ENCODE assay signal across 12 cellular contexts in the genomic region with DNA sequence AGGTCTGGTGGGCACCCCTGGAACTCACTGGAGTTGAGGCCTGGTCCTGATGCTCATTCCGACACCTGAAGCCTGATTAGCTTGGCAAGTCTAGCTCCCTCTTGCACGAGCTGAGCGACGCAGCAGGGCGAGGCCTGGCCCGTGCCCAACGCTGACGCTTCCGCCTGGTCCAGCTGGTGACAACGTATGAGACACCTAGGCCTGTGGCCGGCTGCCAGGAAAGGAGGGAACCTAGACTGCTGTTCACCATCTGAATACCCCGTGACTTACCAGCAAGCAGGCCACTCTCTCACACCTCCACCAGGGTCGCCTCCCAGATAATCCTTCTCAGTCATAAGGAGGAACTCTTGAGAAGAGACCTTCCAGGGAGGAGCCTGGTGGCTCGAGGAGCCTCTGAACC. TPM values are rescaled to one million over a fixed set of nuclear protein-coding genes. Genes with fewer than 3 reads are reported as not detected.
DNase-seq lines count a peak whose midpoint lies in the region; ATAC-seq and TF ChIP-seq lines count a peak whose summit lies in the region.
"Had no signal": no experiment of that assay in that cellular context is flagged by ENCODE, and none has a peak within 500 bp of the region (broad histone marks: within the 10 kb centered on the region; RNA-seq: fewer than 3 reads in every experiment).

No MANE protein-coding gene starts in this region.

- H3K4me3 Mint-ChIP-seq in CD4-positive, alpha-beta T cell = no peak overlapping the region
- H3K4me3 Mint-ChIP-seq: CD4-positive, alpha-beta memory T cell had no signal

- peak in 1 of 2 donors; percentile 21 for ATAC-seq in lower lobe of right lung
- no peak for ATAC-seq in HG02884 (IDR thresholded peaks at IDR 0.05; ENCODE audit: unreplicated experiment)
- ATAC-seq in CD4-positive, alpha-beta T cell (ENCODE audit: poor library complexity) = no peak
- no peak for ATAC-seq in GM21423 (IDR thresholded peaks at IDR 0.05; ENCODE audit: unreplicated experiment)

- 88 to 90% methylated on average over 13 to 14 of the region's 14 CpGs for WGBS in testis, 2 donors

- TF ChIP-seq CTCF in lower lobe of right lung (IDR thresholded peaks at IDR 0.05) (no peak), testis (IDR thresholded peaks at IDR 0.05) (no peak)
- TF ChIP-seq CTCF in CD4-positive, alpha-beta T cell (IDR thresholded peaks at IDR 0.05) = no peak

- no peaks in the 10 kb centered on the region for H3K9me3 Mint-ChIP-seq in CD4-positive, alpha-beta T cell
- H3K9me3 Mint-ChIP-seq: CD4-positive, alpha-beta memory T cell had no signal

- no peaks in the 10 kb centered on the region for H3K27me3 Mint-ChIP-seq in CD4-positive, alpha-beta T cell
- H3K27me3 Mint-ChIP-seq: CD4-positive, alpha-beta memory T cell had no signal

- H3K27ac ChIP-seq in lower lobe of right lung (no peak overlapping the region), testis (no peak overlapping the region)
- no peak overlapping the region for H3K27ac ChIP-seq in CD4-positive, alpha-beta T cell (ENCODE audit: low read depth, low read length)
- H3K27ac ChIP-seq: ascending aorta, neutrophil had no signal

- TF ChIP-seq POLR2A in testis (IDR thresholded peaks at IDR 0.05) = no peak

- H3K36me3 Mint-ChIP-seq in CD4-positive, alpha-beta T cell (ENCODE audit: low read depth) = peaks cover 20% of the 10 kb centered on the region

- H3K4me1 Mint-ChIP-seq in CD4-positive, alpha-beta T cell (ENCODE audit: low read depth) = peaks cover 2% of the 10 kb centered on the region

- H3K4me1 ChIP-seq in lower lobe of right lung (no peaks in the 10 kb centered on the region), testis (no peaks in the 10 kb centered on the region)
- H3K4me1 ChIP-seq: ascending aorta had no signal

- H3K9me3 ChIP-seq in lower lobe of right lung (no peaks in the 10 kb centered on the region), testis (no peaks in the 10 kb centered on the region)
- H3K9me3 ChIP-seq in CD4-positive, alpha-beta T cell (ENCODE audit: control insufficient read depth, low read length) = no peaks in the 10 kb centered on the region
- H3K9me3 ChIP-seq: ascending aorta had no signal

- H3K27me3 ChIP-seq in lower lobe of right lung (ENCODE audit: low read depth) (no peaks in the 10 kb centered on the region), testis (no peaks in the 10 kb centered on the region)
- no peaks in the 10 kb centered on the region for H3K27me3 ChIP-seq in CD4-positive, alpha-beta T cell (ENCODE audit: control insufficient read depth, insufficient read depth, low read length)
- H3K27me3 ChIP-seq: ascending aorta, neutrophil had no signal

- POLR2A ChIA-PET in CD4-positive, alpha-beta T cell (lab: Charles Lee) = no interaction called here

- CTCF ChIA-PET in CD4-positive, alpha-beta T cell (lab: Charles Lee) = interaction anchor here (0.7 kb wide), 1 partner anchor 8 kb away, joined by 3 read pairs; no protein-coding TSS in a partner anchor

- H3K36me3 ChIP-seq in lower lobe of right lung = peaks cover 24% of the 10 kb centered on the region
- H3K36me3 ChIP-seq in testis (ENCODE audit: low read depth, missing control alignments) = no peaks in the 10 kb centered on the region

- H3K27ac Mint-ChIP-seq in CD4-positive, alpha-beta T cell = no peak overlapping the region
- H3K27ac Mint-ChIP-seq: CD4-positive, alpha-beta memory T cell had no signal

- no peak overlapping the region for H3K4me3 ChIP-seq in lower lobe of right lung
- H3K4me3 ChIP-seq in testis = no peak overlapping the region
- H3K4me3 ChIP-seq: ascending aorta had no signal

- intact Hi-C loops in lower lobe of right lung (cut with DNase I) = no loop called here
- intact Hi-C loops in CD4-positive, alpha-beta T cell (cut with DNase I, micrococcal nuclease) = no loop called here
- intact Hi-C loops in testis (cut with DNase I; ENCODE audit: low total_unique reads) = no loop called here

- peak; percentile 88 for DNase-seq in DMS79 (lab: John Stamatoyannopoulos, UW)
- peak; percentile 92 for DNase-seq in NCI-H1694 (lab: John Stamatoyannopoulos, UW)
- peak; percentile 93 for DNase-seq in RKO (ENCODE audit: low spot score)
- peak; percentile 52 for DNase-seq in lower lobe of right lung
- no peak for DNase-seq in CD4-positive, alpha-beta T cell
- DNase-seq in testis = no peak
- DNase-seq: CD4-positive, alpha-beta memory T cell; erythroblast had no signal

RNA-seq across cellular contexts. Expression of a gene that starts 24.5 kb away (rescaled TPM):
- total RNA-seq in lower lobe of right lung (33.4 TPM), testis (10 to 100 TPM; 55.7 to 56.9 TPM)
- 10 to 100 TPM; 43.7 to 44.1 TPM for total RNA-seq in CD4-positive, alpha-beta T cell
- polyA plus RNA-seq in testis (ENCODE audit: insufficient read depth, low read depth, low replicate concordance) = 37.2 TPM

RNA-seq across cellular contexts. Expression of a gene that starts 44.3 kb away (rescaled TPM):
- total RNA-seq in lower lobe of right lung = 15.9 TPM
- not detected for total RNA-seq in CD4-positive, alpha-beta T cell
- total RNA-seq in testis = under 1 TPM; 0.24 to 0.25 TPM
- polyA plus RNA-seq in testis (ENCODE audit: insufficient read depth, low read depth, low replicate concordance) = 0.33 TPM
- total RNA-seq: ascending aorta; CD4-positive, alpha-beta memory T cell had no signal
- polyA plus RNA-seq: CD4-positive, alpha-beta memory T cell had no signal

Comparison
In these comparisons a context has a peak if more than half of its experiments do, and no peak if none do; other contexts are left out.
1. DNase-seq: peak in DMS79 (single experiment), NCI-H1694 (single experiment), RKO (single experiment) and lower lobe of right lung (single experiment); none in CD4-positive, alpha-beta T cell (0 of 10) and testis (single experiment).
2. RNA of a gene that starts 44.3 kb away (total RNA-seq): 15.9 TPM in lower lobe of right lung (single experiment); 0.24 to 0.25 TPM in testis and not detected in CD4-positive, alpha-beta T cell; every median in the first group is over 10 times any median in the second.